In the genomic region with DNA sequence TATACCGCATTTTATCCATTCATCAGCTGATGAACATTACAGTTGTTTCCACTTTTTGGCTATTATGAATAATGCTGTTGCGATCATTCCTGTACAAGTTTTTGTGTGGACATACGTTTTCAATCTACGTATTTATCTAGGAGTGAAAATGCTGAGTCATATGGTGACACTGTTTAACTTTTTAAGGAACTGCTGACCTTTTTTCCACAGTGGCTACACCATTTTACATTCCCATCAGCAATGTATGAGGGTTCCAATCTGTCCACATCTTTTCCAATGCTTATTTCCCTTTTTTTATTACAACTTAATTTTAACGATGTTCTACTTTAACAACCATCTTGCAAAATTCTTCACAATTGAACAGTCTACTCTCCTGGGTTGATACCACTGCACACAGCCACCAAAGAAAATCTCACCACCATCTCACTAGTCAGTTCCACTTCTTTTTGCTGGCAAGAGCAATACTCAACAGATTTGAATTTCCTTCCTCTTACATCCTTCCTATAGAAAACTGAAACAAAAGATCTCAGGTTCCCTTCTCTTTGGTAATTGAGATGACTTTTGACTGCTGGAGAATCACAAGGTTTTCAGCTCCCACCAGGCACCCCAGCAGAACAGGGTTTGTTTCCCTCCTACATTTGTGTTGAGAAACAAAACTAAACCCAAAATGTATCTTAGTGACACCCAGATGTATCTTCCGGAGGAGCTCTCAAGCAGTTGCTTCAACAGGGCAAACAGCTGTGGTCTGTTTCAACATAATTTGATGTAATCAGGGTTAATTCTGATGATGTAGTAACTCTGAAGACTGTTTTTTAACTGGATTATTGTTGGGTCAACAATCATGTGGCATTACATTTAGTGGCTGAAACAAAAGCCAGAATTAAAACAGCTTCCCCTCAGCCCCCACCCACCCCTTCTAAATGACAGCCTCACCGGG, we compare ENCODE assay signal across 9 cellular contexts. TPM values are rescaled to one million over a fixed set of nuclear protein-coding genes. Genes with fewer than 3 reads are reported as not detected.
A peak's percentile ranks its signal among the peaks of the same experiment; 100 is the strongest.
DNase-seq lines count a peak whose midpoint lies in the region; ATAC-seq, FAIRE-seq and TF ChIP-seq lines count a peak whose summit lies in the region.
"Had no signal": no experiment of that assay in that cellular context is flagged by ENCODE, and none has a peak within 500 bp of the region (broad histone marks: within the 10 kb centered on the region; RNA-seq: fewer than 3 reads in every experiment).

No MANE protein-coding gene starts in this region.

- H3K27ac ChIP-seq in neutrophil (peak overlapping the region; percentile 100), WERI-Rb-1 (no peak overlapping the region)

- FAIRE-seq in H54 (lab: Jason Lieb, UNC) = no peak

- peaks cover 99 to 100% of the 10 kb centered on the region in 2 experiments for H3K4me1 ChIP-seq in neutrophil (ENCODE audit: control insufficient read depth in 1 of 2, insufficient read depth in 1 of 2, low read depth in 1 of 2, low read length in 1 of 2)

- H3K36me3 Mint-ChIP-seq in activated T-helper 17 cell treated with anti-CD3 and anti-CD28 coated beads, Interleukin-2, amount 50 U/mL, for 72 hours (ENCODE audit: low read depth) = peaks cover 5% of the 10 kb centered on the region

- H3K27me3 Mint-ChIP-seq in activated T-helper 17 cell treated with anti-CD3 and anti-CD28 coated beads, Interleukin-2, amount 50 U/mL, for 72 hours = no peaks in the 10 kb centered on the region

- H3K4me3 ChIP-seq in neutrophil (ENCODE audit: low read depth in 1 of 2, low read length in 1 of 2) = peak overlapping the region; percentile 29 to 53
- no peak overlapping the region for H3K4me3 ChIP-seq in WERI-Rb-1 (ENCODE audit: low read depth, low read length)

- no peak for TF ChIP-seq CTCF in neutrophil (IDR thresholded peaks at IDR 0.05)
- TF ChIP-seq CTCF in WERI-Rb-1 (IDR thresholded peaks at IDR 0.05; ENCODE audit: low read depth, low read length) = no peak

- DNase-seq in WERI-Rb-1 (no peak), H54 (ENCODE audit: insufficient read length, low spot score) (no peak), NCI-H526 (lab: John Stamatoyannopoulos, UW) (no peak), kidney glomerular epithelial cell (lab: John Stamatoyannopoulos, UW) (no peak)

- peak overlapping the region; percentile 52 for H3K4me3 Mint-ChIP-seq in activated T-helper 17 cell treated with anti-CD3 and anti-CD28 coated beads, Interleukin-2, amount 50 U/mL, for 72 hours
- H3K4me3 Mint-ChIP-seq: activated naive CD4-positive, alpha-beta T cell treated with anti-CD3 and anti-CD28 coated beads, Interleukin-2, amount 50 U/mL, for 24 hours had no signal

- H3K27ac Mint-ChIP-seq in activated T-helper 17 cell treated with anti-CD3 and anti-CD28 coated beads, Interleukin-2, amount 50 U/mL, for 72 hours = peak overlapping the region; percentile 73
- H3K27ac Mint-ChIP-seq: activated naive CD4-positive, alpha-beta T cell treated with anti-CD3 and anti-CD28 coated beads, Interleukin-2, amount 50 U/mL, for 24 hours had no signal

- peaks cover 29% of the 10 kb centered on the region for H3K4me1 Mint-ChIP-seq in activated T-helper 17 cell treated with anti-CD3 and anti-CD28 coated beads, Interleukin-2, amount 50 U/mL, for 72 hours

- H3K36me3 ChIP-seq in neutrophil (no peaks in the 10 kb centered on the region), WERI-Rb-1 (no peaks in the 10 kb centered on the region)

- no peak for TF ChIP-seq POLR2A in H54 (IDR thresholded peaks at IDR 0.05; ENCODE audit: low read depth, low read length)

- H3K27me3 ChIP-seq in neutrophil (no peaks in the 10 kb centered on the region), WERI-Rb-1 (ENCODE audit: insufficient read depth, low read depth, severe bottlenecking) (no peaks in the 10 kb centered on the region)

- H3K9me3 ChIP-seq in neutrophil = no peaks in the 10 kb centered on the region
- no peaks in the 10 kb centered on the region for H3K9me3 ChIP-seq in WERI-Rb-1 (ENCODE audit: severe bottlenecking)

- no peaks in the 10 kb centered on the region for H3K9me3 Mint-ChIP-seq in activated T-helper 17 cell treated with anti-CD3 and anti-CD28 coated beads, Interleukin-2, amount 50 U/mL, for 72 hours
- H3K9me3 Mint-ChIP-seq: activated naive CD4-positive, alpha-beta T cell treated with anti-CD3 and anti-CD28 coated beads, Interleukin-2, amount 50 U/mL, for 24 hours had no signal

- ATAC-seq in GM19025 (IDR thresholded peaks at IDR 0.05; ENCODE audit: low read depth, unreplicated experiment) = peak; percentile 28
- ATAC-seq in HG03378 (IDR thresholded peaks at IDR 0.05; ENCODE audit: unreplicated experiment) = peak; percentile 32
- ATAC-seq in activated T-helper 17 cell treated with anti-CD3 and anti-CD28 coated beads, Interleukin-2, amount 50 U/mL, for 72 hours (replicated peaks) = no peak

RNA-seq across cellular contexts. Expression of a gene that starts 7.0 kb away (rescaled TPM):
- total RNA-seq in activated T-helper 17 cell treated with anti-CD3 and anti-CD28 coated beads, Interleukin-2, amount 50 U/mL, for 72 hours = 10 to 100 TPM in 1 of 2 donors, 1 to 10 TPM in 1; 6.5 to 11.4 TPM
